Comparison of ENCODE assay signal across 20 cellular contexts in the genomic region with DNA sequence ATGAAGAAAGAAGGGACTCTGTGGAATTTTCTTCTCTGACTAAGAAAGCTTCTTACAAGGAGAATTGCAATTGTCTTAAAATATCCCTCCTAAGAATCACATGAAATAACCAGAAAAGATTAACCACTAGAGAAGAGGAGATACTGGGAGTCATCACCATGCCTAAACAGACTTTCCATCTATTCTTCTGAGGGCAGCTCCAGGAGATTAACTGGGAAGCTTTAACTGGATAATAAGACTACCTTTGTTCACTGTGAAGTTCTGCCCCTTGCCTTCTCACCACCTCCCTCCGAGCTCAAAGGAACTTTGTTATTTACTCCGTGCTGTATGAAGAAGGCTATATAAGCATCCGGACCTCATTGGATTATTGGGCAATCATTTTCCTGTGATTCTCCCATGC. TPM values are rescaled to one million over a fixed set of nuclear protein-coding genes. Genes with fewer than 3 reads are reported as not detected.
DNase-seq lines count a peak whose midpoint lies in the region; ATAC-seq, FAIRE-seq and TF ChIP-seq lines count a peak whose summit lies in the region.
"Had no signal": no experiment of that assay in that cellular context is flagged by ENCODE, and none has a peak within 500 bp of the region (broad histone marks: within the 10 kb centered on the region; RNA-seq: fewer than 3 reads in every experiment).

No MANE protein-coding gene starts in this region.

- H3K27me3 Mint-ChIP-seq in neural progenitor cell (ENCODE audit: insufficient read depth, low read depth): no peaks in the 10 kb centered on the region

- WGBS in A549 (ENCODE audit: missing lambda C conversion rate): 85% methylated on average over 3 of the region's 3 CpGs
- 83% methylated on average over 3 of the region's 3 CpGs for WGBS in esophagus muscularis mucosa
- 96% methylated on average over 3 of the region's 3 CpGs for whole genome bisulfite sequencing in mammary epithelial cell (ENCODE audit: low coverage, missing lambda C conversion rate)

- in situ Hi-C loops in Panc1 (cut with HindIII; ENCODE audit: low pct_unique_long_range_greater_than_20kb, low sequenced_read_pairs) (no loop called here), mammary epithelial cell (cut with MboI; ENCODE audit: low sequenced_read_pairs in 2 of 2) (no loop called here)

- H3K4me3 ChIP-seq in A549: no peak overlapping the region
- H3K4me3 ChIP-seq in HCT116 (replicated peaks in 1 of 2; ENCODE audit: low read depth in 1 of 2, low read length in 2 of 2): no peak overlapping the region
- H3K4me3 ChIP-seq in Panc1 (ENCODE audit: low read depth in 2 of 2, low read length in 2 of 2): no peak overlapping the region
- no peak overlapping the region for H3K4me3 ChIP-seq in neural progenitor cell
- H3K4me3 ChIP-seq in esophagus muscularis mucosa: no peak overlapping the region
- no peak overlapping the region for H3K4me3 ChIP-seq in mammary epithelial cell (replicated peaks in 1 of 3; ENCODE audit: insufficient read depth in 1 of 3, low read depth in 2 of 3, low read length in 3 of 3)
- H3K4me3 ChIP-seq: BLaER1 treated with 17β-estradiol and CSF1 and Interleukin-3, amounts not matched to agents 10 nM and 100 nM; HAP-1 had no signal

- no peak overlapping the region for H3K9ac ChIP-seq in HCT116 (ENCODE audit: low read length)
- H3K9ac ChIP-seq in neural progenitor cell: no peak overlapping the region
- H3K9ac ChIP-seq in mammary epithelial cell (ENCODE audit: insufficient read depth, low read length): no peak overlapping the region
- H3K9ac ChIP-seq: BLaER1 treated with 17β-estradiol and CSF1 and Interleukin-3, amounts not matched to agents 10 nM and 100 nM had no signal

- intact Hi-C loops in HCT116 (cut with micrococcal nuclease): no loop called here
- intact Hi-C loops in Panc1 (cut with micrococcal nuclease; ENCODE audit: unreplicated experiment): no loop called here
- intact Hi-C loops in esophagus muscularis mucosa (cut with DNase I): no loop called here
- intact Hi-C loops in left cardiac atrium (cut with DNase I): no loop called here
- intact Hi-C loops in mammary epithelial cell (cut with micrococcal nuclease): no loop called here

- CTCF ChIA-PET in A549 (lab: Yijun Ruan, JAX): interaction anchor here (0.6 to 1.5 kb wide), 3 partner anchors 18 to 58 kb away, joined by 3 to 7 read pairs (median 4); no protein-coding TSS in a partner anchor
- CTCF ChIA-PET in HCT116 (lab: Charles Lee): no interaction called here
- CTCF ChIA-PET in Panc1 (lab: Charles Lee): no interaction called here
- CTCF ChIA-PET in mammary epithelial cell (lab: Charles Lee; ENCODE audit: low non-redundant PET): no interaction called here

- dilution Hi-C loops in mammary epithelial cell (cut with HindIII; ENCODE audit: low sequenced_read_pairs): no loop called here

- ATAC-seq in A549: no peak
- ATAC-seq in HCT116: no peak
- ATAC-seq in Panc1: no peak
- no peak for ATAC-seq in left cardiac atrium

- no peaks in the 10 kb centered on the region for H3K27me3 ChIP-seq in HCT116 (ENCODE audit: insufficient read depth, low read length)
- no peaks in the 10 kb centered on the region for H3K27me3 ChIP-seq in Panc1 (ENCODE audit: control insufficient read depth, insufficient read depth, low read length)
- no peaks in the 10 kb centered on the region for H3K27me3 ChIP-seq in neural progenitor cell
- H3K27me3 ChIP-seq in esophagus muscularis mucosa: no peaks in the 10 kb centered on the region
- H3K27me3 ChIP-seq in mammary epithelial cell (ENCODE audit: insufficient read depth, low read length): no peaks in the 10 kb centered on the region

- no peak for DNase-seq in A549 (ENCODE audit: low read depth in 1 of 2, low spot score in 1 of 2)
- DNase-seq in HCT116 (ENCODE audit: low read depth, low spot score): no peak
- no peak for DNase-seq in Panc1 (ENCODE audit: low read depth, low spot score)
- peak; percentile 5 for DNase-seq in neural progenitor cell (ENCODE audit: low spot score)
- DNase-seq in esophagus muscularis mucosa (ENCODE audit: extremely low spot score): no peak
- no peak for DNase-seq in SKM-1 treated with dmso at 0.1 percent for 144 hours (lab: John Stamatoyannopoulos, UW; ENCODE audit: unreplicated experiment)
- no peak for DNase-seq in left cardiac atrium
- no peak for DNase-seq in mammary epithelial cell
- DNase-seq: 8988T; ACHN; CD4-positive, CD25-positive, alpha-beta regulatory T cell; DMS79 treated with DMSO at 0.1 percent for 48 hours; EL had no signal

- H3K36me3 Mint-ChIP-seq in neural progenitor cell: no peaks in the 10 kb centered on the region
- H3K36me3 Mint-ChIP-seq: CD4-positive, CD25-positive, alpha-beta regulatory T cell had no signal

- TF ChIP-seq EP300 in A549 (IDR thresholded peaks at IDR 0.05) (no peak), esophagus muscularis mucosa (IDR thresholded peaks at IDR 0.05) (no peak)

- H3K27ac ChIP-seq in A549 (peak overlapping the region; percentile 88 to 95; a peak in 5 of 6 replicates), HCT116 (ENCODE audit: low read depth, low read length) (no peak overlapping the region), Panc1 (ENCODE audit: low read length) (peak overlapping the region; percentile 83), neural progenitor cell (no peak overlapping the region), esophagus muscularis mucosa (replicated peaks in 1 of 4) (no peak overlapping the region), mammary epithelial cell (ENCODE audit: insufficient read depth, low read depth, low read length) (no peak overlapping the region)
- H3K27ac ChIP-seq: BLaER1 treated with 17β-estradiol and CSF1 and Interleukin-3, amounts not matched to agents 10 nM and 100 nM; HL-60 had no signal

- H4K20me1 ChIP-seq in HCT116 (ENCODE audit: insufficient read depth) (no peaks in the 10 kb centered on the region), neural progenitor cell (ENCODE audit: low read depth) (no peaks in the 10 kb centered on the region), mammary epithelial cell (ENCODE audit: insufficient read depth, low read length) (no peaks in the 10 kb centered on the region)
- H4K20me1 ChIP-seq: BLaER1 treated with 17β-estradiol and CSF1 and Interleukin-3, amounts not matched to agents 10 nM and 100 nM had no signal

- H3K9me3 ChIP-seq in A549 (no peaks in the 10 kb centered on the region), HCT116 (ENCODE audit: control insufficient read depth in 1 of 2, insufficient read depth in 1 of 2, low read depth in 1 of 2, low read length in 2 of 2) (no peaks in the 10 kb centered on the region), Panc1 (ENCODE audit: control insufficient read depth, insufficient read depth, low read depth, low read length) (peaks cover 4% of the 10 kb centered on the region; the same call in 1 of the 2 replicates), neural progenitor cell (ENCODE audit: low read depth) (no peaks in the 10 kb centered on the region), esophagus muscularis mucosa (no peaks in the 10 kb centered on the region), mammary epithelial cell (replicated peaks; ENCODE audit: insufficient read depth, low read length) (no peaks in the 10 kb centered on the region)
- H3K9me3 ChIP-seq: HAP-1 had no signal

- BruUV-seq in HCT116 (replicated peaks; lab: Mats Ljungman, UMichigan): no TSS peak
- no TSS peak for BruUV-seq in Panc1 (replicated peaks; lab: Mats Ljungman, UMichigan)
- no TSS peak for BruUV-seq in mammary epithelial cell (replicated peaks; lab: Mats Ljungman, UMichigan)

- no peaks in the 10 kb centered on the region for H3K9me2 ChIP-seq in HCT116 (ENCODE audit: insufficient read depth)

- TF ChIP-seq POLR2A in A549 (IDR thresholded peaks at IDR 0.05; ENCODE audit: low read length) (no peak), HCT116 (IDR thresholded peaks at IDR 0.05; ENCODE audit: borderline replicate concordance, extremely low read depth, insufficient read depth, insufficient read length) (no peak), esophagus muscularis mucosa (IDR thresholded peaks at IDR 0.05; ENCODE audit: low read depth) (no peak)

- H3K36me3 ChIP-seq in HCT116 (ENCODE audit: control insufficient read depth in 1 of 2, insufficient read depth in 2 of 2, low read length in 2 of 2) (no peaks in the 10 kb centered on the region), Panc1 (ENCODE audit: control insufficient read depth, insufficient read depth, low read length) (no peaks in the 10 kb centered on the region), neural progenitor cell (no peaks in the 10 kb centered on the region), esophagus muscularis mucosa (no peaks in the 10 kb centered on the region), mammary epithelial cell (ENCODE audit: insufficient read depth, low read length) (no peaks in the 10 kb centered on the region)
- H3K36me3 ChIP-seq: HAP-1 had no signal

- H3K4me1 Mint-ChIP-seq in neural progenitor cell: no peaks in the 10 kb centered on the region

- no peak overlapping the region for H3K27ac Mint-ChIP-seq in neural progenitor cell
- H3K27ac Mint-ChIP-seq: CD4-positive, CD25-positive, alpha-beta regulatory T cell had no signal

- H3K4me1 ChIP-seq in A549: peaks cover 50% of the 10 kb centered on the region
- peaks cover 28 to 64% of the 10 kb centered on the region in 2 experiments for H3K4me1 ChIP-seq in HCT116 (ENCODE audit: control insufficient read depth in 1 of 2, insufficient read depth in 2 of 2, low read length in 2 of 2)
- peaks cover 38% of the 10 kb centered on the region for H3K4me1 ChIP-seq in Panc1 (ENCODE audit: control insufficient read depth, insufficient read depth, low read length)
- H3K4me1 ChIP-seq in neural progenitor cell: peaks cover 23% of the 10 kb centered on the region
- H3K4me1 ChIP-seq in esophagus muscularis mucosa: peaks cover 0 to 5% (median 4%) of the 10 kb centered on the region in 4 donors
- H3K4me1 ChIP-seq in mammary epithelial cell (ENCODE audit: insufficient read depth, low read length): peaks cover 35% of the 10 kb centered on the region

- H3K4me3 Mint-ChIP-seq in neural progenitor cell: no peak overlapping the region
- H3K4me3 Mint-ChIP-seq: CD4-positive, CD25-positive, alpha-beta regulatory T cell had no signal

- TF ChIP-seq RAD21 in A549 (conservative IDR thresholded peaks at IDR 0.05 in 1 of 2, IDR thresholded peaks at IDR 0.05 in 1 of 2): no peak
- no peak for TF ChIP-seq RAD21 in HCT116 (IDR thresholded peaks at IDR 0.05; ENCODE audit: low read depth)

- no peak for FAIRE-seq in A549 (lab: Jason Lieb, UNC)
- FAIRE-seq: G401.6, GM12891, GM19239, H1 had no signal

- no peaks in the 10 kb centered on the region for H3K79me2 ChIP-seq in HCT116 (ENCODE audit: insufficient read depth, low read length)
- H3K79me2 ChIP-seq in neural progenitor cell (ENCODE audit: low read depth): no peaks in the 10 kb centered on the region
- no peaks in the 10 kb centered on the region for H3K79me2 ChIP-seq in mammary epithelial cell (ENCODE audit: insufficient read depth, low read length)

- H3K4me2 ChIP-seq in A549 (no peak overlapping the region), HCT116 (ENCODE audit: low read length) (no peak overlapping the region), neural progenitor cell (no peak overlapping the region), mammary epithelial cell (ENCODE audit: insufficient read depth, low read depth, low read length) (no peak overlapping the region)
- H3K4me2 ChIP-seq: BLaER1 treated with 17β-estradiol and CSF1 and Interleukin-3, amounts not matched to agents 10 nM and 100 nM had no signal

- peak overlapping the region; percentile 56 for H2AFZ ChIP-seq in HCT116 (ENCODE audit: low read depth, low read length, poor library complexity, severe bottlenecking)
- no peak overlapping the region for H2AFZ ChIP-seq in neural progenitor cell (replicated peaks)
- no peak overlapping the region for H2AFZ ChIP-seq in mammary epithelial cell (ENCODE audit: low read depth, low read length)

- RAD21 ChIA-PET in HCT116 (lab: Charles Lee; ENCODE audit: low non-redundant PET in 1 of 2, low total read pairs in 2 of 2, uncharacterized antibody in 2 of 2, unreplicated experiment in 2 of 2): no interaction called here

- H3K9me3 Mint-ChIP-seq in neural progenitor cell: no peaks in the 10 kb centered on the region

- H3F3A ChIP-seq in neural progenitor cell (ENCODE audit: low read depth): peaks cover 3% of the 10 kb centered on the region

- POLR2A ChIA-PET in A549 (lab: Yijun Ruan, JAX): no interaction called here
- POLR2A ChIA-PET in HCT116 (lab: Charles Lee): no interaction called here
- POLR2A ChIA-PET in Panc1 (lab: Charles Lee): interaction anchor here (0.6 kb wide), 1 partner anchor 235 kb away, joined by 4 read pairs; no protein-coding TSS in a partner anchor

- TF ChIP-seq CTCF in A549 (IDR thresholded peaks at IDR 0.05): no peak
- no peak for TF ChIP-seq CTCF in HCT116 (IDR thresholded peaks at IDR 0.05 in 2 of 3, conservative IDR thresholded peaks at IDR 0.05 in 1 of 3; ENCODE audit: borderline replicate concordance in 1 of 3, insufficient read depth in 1 of 3, low read depth in 2 of 3, low read length in 2 of 3)
- TF ChIP-seq CTCF in Panc1 (IDR thresholded peaks at IDR 0.05): no peak
- no peak for TF ChIP-seq CTCF in neural progenitor cell (IDR thresholded peaks at IDR 0.05)
- TF ChIP-seq CTCF in esophagus muscularis mucosa (IDR thresholded peaks at IDR 0.05): no peak
- TF ChIP-seq CTCF in mammary epithelial cell (conservative IDR thresholded peaks at IDR 0.05 in 1 of 2, IDR thresholded peaks at IDR 0.05 in 1 of 2; ENCODE audit: extremely low read depth in 1 of 2, insufficient read depth in 1 of 2, low read depth in 1 of 2, low read length in 2 of 2): no peak

RNA-seq across cellular contexts. Expression of gene MMP7, which starts 24.5 kb away (rescaled TPM):
- polyA plus RNA-seq in A549 (2011; rRNA removed) (54.8 and 62.9 TPM in 2 replicates), A549 (2017; fragmentation: RNase III; extraction: RNeasy Plus Mini Kit Qiagen cat#74134 plus additional on column Dnase treatment) (8.9 to 10.9 TPM (median 10.1 TPM) in 3 replicates), mammary epithelial cell (3.6 TPM)
- 5.3 and 7.3 TPM in 2 replicates for polyA plus RNA-seq in A549 (2012; cell fraction: cytosol; rRNA removed)
- polyA plus RNA-seq in A549 (2012; cell fraction: nucleus; rRNA removed): 4.1 and 4.9 TPM in 2 replicates
- polyA minus RNA-seq in A549 (2011; rRNA and poly(A)+ RNA removed): 11.2 and 16.4 TPM in 2 replicates
- total RNA-seq in HCT116 (2021; ENCODE audit: unreplicated experiment) (0.61 TPM), Panc1 (2021; ENCODE audit: unreplicated experiment) (2.7 TPM), neural progenitor cell (ENCODE audit: low replicate concordance) (not detected in 2 replicates), esophagus muscularis mucosa (not detected), left cardiac atrium (under 1 TPM in 1 of 2 donors, not detected in 1; 0.32 TPM), mammary epithelial cell (10 to 100 TPM in 1 of 2 donors, not detected in 1; 13.8 TPM)
- 0.39 and 1.0 TPM in 2 replicates for polyA plus RNA-seq in HCT116 (2012)
- 1.7 TPM for polyA plus RNA-seq in Panc1 (2012; ENCODE audit: insufficient read length)
- polyA minus RNA-seq in mammary epithelial cell: not detected
- total RNA-seq: CD4-positive, CD25-positive, alpha-beta regulatory T cell; H1 had no signal
- polyA plus RNA-seq: H1 had no signal

Comparison
In these comparisons a context has a peak if more than half of its experiments do, and no peak if none do; other contexts are left out.
1. H3K27ac ChIP-seq: peak in A549 (2 of 2) and Panc1 (single experiment); none in HCT116 (single experiment), neural progenitor cell (single experiment), esophagus muscularis mucosa (0 of 4) and mammary epithelial cell (single experiment).